In the genomic region with DNA sequence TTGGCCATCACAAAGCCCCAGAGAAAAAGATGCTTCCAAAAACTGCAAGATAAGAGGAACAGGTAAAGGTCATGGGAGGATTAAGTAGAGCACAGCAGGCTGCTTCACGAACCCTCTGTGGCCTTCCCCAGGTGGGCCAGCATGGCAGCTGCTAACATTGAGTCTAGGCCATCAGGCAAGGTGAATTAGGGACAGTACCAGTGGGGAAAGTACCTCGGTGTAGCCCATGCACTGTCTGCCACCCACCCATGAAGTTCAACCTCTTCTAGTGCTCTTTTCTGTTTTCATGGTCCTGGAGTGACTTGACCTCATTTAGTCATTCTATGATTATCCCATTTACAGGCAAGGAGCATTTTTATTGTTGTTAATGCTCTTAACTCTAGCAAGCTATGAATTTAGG, we compare ENCODE assay signal across 23 cellular contexts.
A peak's percentile ranks its signal among the peaks of the same experiment; 100 is the strongest.
DNase-seq lines count a peak whose midpoint lies in the region; ATAC-seq, FAIRE-seq and TF ChIP-seq lines count a peak whose summit lies in the region.
"Had no signal": no experiment of that assay in that cellular context is flagged by ENCODE, and none has a peak within 500 bp of the region (broad histone marks: within the 10 kb centered on the region; RNA-seq: fewer than 3 reads in every experiment).

No MANE protein-coding gene starts in this region.

- TF ChIP-seq POLR2A in transverse colon (IDR thresholded peaks at IDR 0.05) (no peak), H54 (IDR thresholded peaks at IDR 0.05; ENCODE audit: low read depth, low read length) (no peak)

- peaks cover 8% of the 10 kb centered on the region for H3K9me3 Mint-ChIP-seq in activated CD4-positive, alpha-beta T cell treated with anti-CD3 and anti-CD28 coated beads, Interleukin-2, amount 10 ng/mL, durations not matched to agents 7 days and 5 days
- no peaks in the 10 kb centered on the region for H3K9me3 Mint-ChIP-seq in naive B cell
- H3K9me3 Mint-ChIP-seq: naive thymus-derived CD8-positive, alpha-beta T cell had no signal

- H3K27me3 ChIP-seq in Loucy (ENCODE audit: insufficient read depth, low read length, poor library complexity, severe bottlenecking) (no peaks in the 10 kb centered on the region), transverse colon (no peaks in the 10 kb centered on the region)
- H3K27me3 ChIP-seq: upper lobe of right lung had no signal

- H3K4me1 ChIP-seq in Loucy (ENCODE audit: insufficient read depth, low read length, poor library complexity, severe bottlenecking) (peaks cover 19% of the 10 kb centered on the region), transverse colon (peaks cover 0 to 9% (median 0%) of the 10 kb centered on the region in 4 donors)

- CTCF ChIA-PET in activated CD4-positive, alpha-beta T cell treated with anti-CD3 and anti-CD28 coated beads, Interleukin-2, amount 10 ng/mL, durations not matched to agents 7 days and 5 days (lab: Charles Lee) = interaction anchor here (0.8 to 1.3 kb wide), 3 partner anchors 19 to 141 kb away, joined by 3 to 4 read pairs (median 3); no protein-coding TSS in a partner anchor

- H3K4me2 ChIP-seq in Loucy (ENCODE audit: low read depth, low read length, poor library complexity, severe bottlenecking) = peak overlapping the region; percentile 4
- H3K4me2 ChIP-seq: PC-9 had no signal

- peak; percentile 40 for DNase-seq in activated CD4-positive, alpha-beta T cell treated with anti-CD3 and anti-CD28 coated beads for 48 hours
- no peak for DNase-seq in activated CD4-positive, alpha-beta T cell treated with anti-CD3 and anti-CD28 coated beads, Interleukin-2, amount 10 ng/mL, durations not matched to agents 7 days and 5 days
- DNase-seq in GM13977 (ENCODE audit: low spot score) = peak; percentile 54
- peak; percentile 59 for DNase-seq in naive B cell
- no peak for DNase-seq in transverse colon
- no peak for DNase-seq in H54 (ENCODE audit: insufficient read length, low spot score)
- DNase-seq: activated CD8-positive, alpha-beta memory T cell treated with anti-CD3 and anti-CD28 coated beads, Interleukin-2, amount 50 U/mL, for 48 hours; activated gamma-delta T cell treated with Interleukin-2 at 50 U/mL for 16 hours; cortex of kidney; mesendoderm; naive thymus-derived CD8-positive, alpha-beta T cell; NCI-H1105 treated with DMSO at 0.1 percent for 48 hours; NCI-H2029 treated with DMSO at 0.1 percent for 48 hours; NCI-H82; PC-9; SHP77 treated with DMSO at 0.1 percent for 48 hours; stimulated activated CD4-positive, alpha-beta T cell treated with anti-CD3 and anti-CD28 coated beads, Interleukin-4, amount 100 ng/mL, for 24 hours; upper lobe of right lung had no signal

- H3K4me1 Mint-ChIP-seq in activated CD4-positive, alpha-beta T cell treated with anti-CD3 and anti-CD28 coated beads, Interleukin-2, amount 10 ng/mL, durations not matched to agents 7 days and 5 days = peaks cover 29% of the 10 kb centered on the region
- peaks cover 56 to 80% (median 70%) of the 10 kb centered on the region in 3 donors for H3K4me1 Mint-ChIP-seq in naive B cell

- H3K79me2 ChIP-seq in Loucy (ENCODE audit: insufficient read depth, low read length) = no peaks in the 10 kb centered on the region

- no peaks in the 10 kb centered on the region for H3K9me3 ChIP-seq in Loucy (ENCODE audit: insufficient read depth, low read depth, low read length)
- H3K9me3 ChIP-seq in transverse colon = no peaks in the 10 kb centered on the region
- H3K9me3 ChIP-seq: upper lobe of right lung had no signal

- peak; percentile 77 to 82 for ATAC-seq in naive B cell (ENCODE audit: low read depth in 2 of 2)
- ATAC-seq in GM18873 (IDR thresholded peaks at IDR 0.05; ENCODE audit: low FRiP score, unreplicated experiment) = no peak
- ATAC-seq: HepG2, upper lobe of right lung had no signal

- in situ Hi-C loops in GM13977 (cut with MboI; ENCODE audit: low pct_unique_long_range_greater_than_20kb, low sequenced_read_pairs, unreplicated experiment) (no loop called here), transverse colon (cut with MboI; ENCODE audit: low pct_ligation_motif_present in 1 of 4, low pct_unique_long_range_greater_than_20kb in 1 of 4, low sequenced_read_pairs in 3 of 4) (no loop called here)

- no peak overlapping the region for H2AFZ ChIP-seq in Loucy (ENCODE audit: low read length)
- H2AFZ ChIP-seq: PC-9 had no signal

- H3K9me2 ChIP-seq in Loucy (replicated peaks; ENCODE audit: low read depth, low read length) = no peaks in the 10 kb centered on the region

- no peak overlapping the region for H3K27ac Mint-ChIP-seq in activated CD4-positive, alpha-beta T cell treated with anti-CD3 and anti-CD28 coated beads, Interleukin-2, amount 10 ng/mL, durations not matched to agents 7 days and 5 days
- peak overlapping the region; percentile 69 to 97 (median 85) for H3K27ac Mint-ChIP-seq in naive B cell

- no peak for TF ChIP-seq CTCF in GM13977 (IDR thresholded peaks at IDR 0.05; ENCODE audit: extremely low read depth, insufficient read depth, missing control alignments)
- no peak for TF ChIP-seq CTCF in Loucy (conservative IDR thresholded peaks at IDR 0.05; ENCODE audit: low read length)
- no peak for TF ChIP-seq CTCF in transverse colon (IDR thresholded peaks at IDR 0.05)

- H3K36me3 Mint-ChIP-seq in activated CD4-positive, alpha-beta T cell treated with anti-CD3 and anti-CD28 coated beads, Interleukin-2, amount 10 ng/mL, durations not matched to agents 7 days and 5 days (ENCODE audit: low read depth) = no peaks in the 10 kb centered on the region
- no peaks in the 10 kb centered on the region for H3K36me3 Mint-ChIP-seq in naive B cell
- H3K36me3 Mint-ChIP-seq: naive thymus-derived CD8-positive, alpha-beta T cell had no signal

- WGBS in transverse colon (ENCODE audit: low coverage in 1 of 2), 2 donors = 55 to 76% methylated on average over 2 of the region's 2 CpGs

- H3K4me3 Mint-ChIP-seq in activated CD4-positive, alpha-beta T cell treated with anti-CD3 and anti-CD28 coated beads, Interleukin-2, amount 10 ng/mL, durations not matched to agents 7 days and 5 days = no peak overlapping the region
- H3K4me3 Mint-ChIP-seq in naive B cell = peak overlapping the region in 7 of 8 donors; percentile 34 to 90 (median 77)

- intact Hi-C loops in transverse colon (cut with DNase I; ENCODE audit: low total_unique reads) = no loop called here

- H3K4me3 ChIP-seq in Loucy (ENCODE audit: low read length, poor library complexity, severe bottlenecking) (no peak overlapping the region), transverse colon (no peak overlapping the region)
- H3K4me3 ChIP-seq: PC-9, upper lobe of right lung had no signal

- H3K27me3 Mint-ChIP-seq in activated CD4-positive, alpha-beta T cell treated with anti-CD3 and anti-CD28 coated beads, Interleukin-2, amount 10 ng/mL, durations not matched to agents 7 days and 5 days = no peaks in the 10 kb centered on the region
- H3K27me3 Mint-ChIP-seq in naive B cell = no peaks in the 10 kb centered on the region

- H3K9ac ChIP-seq in Loucy (ENCODE audit: low read depth, low read length, poor library complexity, severe bottlenecking) = no peak overlapping the region

- H3F3A ChIP-seq in Loucy (ENCODE audit: low read depth) = no peaks in the 10 kb centered on the region

- H3K27ac ChIP-seq in transverse colon = no peak overlapping the region
- H3K27ac ChIP-seq: HL-60, PC-9, upper lobe of right lung had no signal

- FAIRE-seq in H54 (lab: Jason Lieb, UNC) = no peak
- FAIRE-seq: A204.1, HepG2 had no signal

- POLR2A ChIA-PET in activated CD4-positive, alpha-beta T cell treated with anti-CD3 and anti-CD28 coated beads, Interleukin-2, amount 10 ng/mL, durations not matched to agents 7 days and 5 days (lab: Charles Lee) = interaction anchor here (0.6 kb wide), 1 partner anchor 210 kb away, joined by 3 read pairs; no protein-coding TSS in a partner anchor

- no peak for TF ChIP-seq EP300 in transverse colon (IDR thresholded peaks at IDR 0.05; ENCODE audit: low read depth)

- H3K36me3 ChIP-seq in Loucy (ENCODE audit: insufficient read depth, low read length) (no peaks in the 10 kb centered on the region), transverse colon (no peaks in the 10 kb centered on the region)
- H3K36me3 ChIP-seq: upper lobe of right lung had no signal

- H4K20me1 ChIP-seq in Loucy (ENCODE audit: insufficient read depth, low read length, poor library complexity, severe bottlenecking) = no peaks in the 10 kb centered on the region

Comparison
In these comparisons a context has a peak if more than half of its experiments do, and no peak if none do; other contexts are left out.
1. DNase-seq: peak in activated CD4-positive, alpha-beta T cell treated with anti-CD3 and anti-CD28 coated beads for 48 hours (single experiment), GM13977 (single experiment) and naive B cell (single experiment); none in activated CD4-positive, alpha-beta T cell treated with anti-CD3 and anti-CD28 coated beads, Interleukin-2, amount 10 ng/mL, durations not matched to agents 7 days and 5 days (single experiment), transverse colon (single experiment) and H54 (single experiment).